Comparison of ENCODE assay signal across 8 cellular contexts in the genomic region with DNA sequence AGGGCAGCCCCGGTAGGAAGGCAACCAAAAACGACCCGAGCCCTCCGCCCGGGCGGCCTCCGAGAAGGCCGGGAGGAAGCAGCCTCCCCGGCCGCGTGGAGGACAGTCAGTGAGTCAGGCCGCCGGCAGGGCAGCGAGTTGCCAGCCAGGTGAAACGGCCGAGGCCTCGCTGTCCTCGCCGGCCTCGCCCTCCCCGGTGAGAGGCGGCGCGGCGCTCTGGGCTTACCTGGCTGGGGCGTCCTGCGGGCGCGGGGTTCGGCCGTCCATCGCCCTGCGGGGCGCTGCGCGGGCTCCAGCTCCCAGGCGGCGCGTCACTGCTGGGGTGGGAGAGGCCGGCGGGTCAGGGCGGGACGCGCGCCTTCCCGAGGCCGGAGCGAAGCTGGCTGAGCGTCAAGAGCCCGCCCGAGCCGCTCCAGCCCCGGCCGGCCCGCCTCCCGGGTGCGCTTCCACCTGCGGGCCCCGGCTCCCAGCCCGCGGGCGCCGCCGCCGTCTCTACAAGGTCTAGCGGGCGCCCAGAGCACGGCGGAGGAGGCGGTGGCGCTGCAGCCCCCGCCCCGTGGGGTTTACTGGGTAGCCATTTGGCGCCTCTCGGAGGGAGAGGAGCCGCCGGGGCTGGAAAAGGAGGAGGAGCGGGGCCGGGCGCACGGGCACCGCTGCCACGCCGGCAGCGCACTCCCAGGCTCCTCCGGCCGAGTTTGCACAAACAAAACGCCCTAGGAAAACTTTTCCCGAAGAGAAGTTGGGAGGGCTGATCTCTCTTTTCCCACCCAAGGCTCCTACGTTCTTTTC. TPM values are rescaled to one million over a fixed set of nuclear protein-coding genes. Genes with fewer than 3 reads are reported as not detected.
A peak's percentile ranks its signal among the peaks of the same experiment; 100 is the strongest.
DNase-seq lines count a peak whose midpoint lies in the region; ATAC-seq and TF ChIP-seq lines count a peak whose summit lies in the region.

No MANE protein-coding gene starts in this region.

- TF ChIP-seq RAD21 in SK-N-SH (IDR thresholded peaks at IDR 0.05; ENCODE audit: low read length): peak; percentile 37

- no peak for TF ChIP-seq CTCF in SK-N-SH (IDR thresholded peaks at IDR 0.05)
- no peak for TF ChIP-seq CTCF in colonic mucosa (IDR thresholded peaks at IDR 0.05)

- CTCF ChIA-PET in SK-N-SH (lab: Yijun Ruan, JAX): interaction anchor here (0.6 to 3.3 kb wide), 38 partner anchors 9 to 608 kb away, joined by 3 to 35 read pairs (median 5); no protein-coding TSS in a partner anchor

- H3K9me3 ChIP-seq in SK-N-SH (no peaks in the 10 kb centered on the region), colonic mucosa (no peaks in the 10 kb centered on the region)

- H3K36me3 ChIP-seq in SK-N-SH (replicated peaks in 1 of 2; ENCODE audit: control insufficient read depth in 1 of 2, insufficient read depth in 2 of 2, low read length in 1 of 2) (no peaks in the 10 kb centered on the region), colonic mucosa (no peaks in the 10 kb centered on the region)

- ATAC-seq in GM21786 (IDR thresholded peaks at IDR 0.05; ENCODE audit: unreplicated experiment): peak; percentile 36

- H3K27me3 ChIP-seq in SK-N-SH (ENCODE audit: insufficient read depth): no peaks in the 10 kb centered on the region
- no peaks in the 10 kb centered on the region for H3K27me3 ChIP-seq in colonic mucosa
- no peaks in the 10 kb centered on the region for H3K27me3 ChIP-seq in layer of hippocampus (ENCODE audit: control insufficient read depth, insufficient read depth, low read length)

- H2AFZ ChIP-seq in SK-N-SH (ENCODE audit: low read depth): peak overlapping the region; percentile 94

- peaks cover 10% of the 10 kb centered on the region for H3F3A ChIP-seq in SK-N-SH (replicated peaks; ENCODE audit: insufficient read depth)

- H3K4me2 ChIP-seq in SK-N-SH: peak overlapping the region; percentile 93

- H3K9ac ChIP-seq in SK-N-SH (peak overlapping the region; percentile 86), colonic mucosa (ENCODE audit: low read depth in 2 of 2, low read length in 2 of 2) (peak overlapping the region; percentile 81)

- intact Hi-C loops in colonic mucosa (cut with DNase I): loop anchor here (5.0 to 10.0 kb wide), 2 partner anchors 74 to 104 kb away; no protein-coding TSS in a partner anchor

- DNase-seq in NCI-H2081 (lab: John Stamatoyannopoulos, UW) (peak; percentile 80 to 87), NCI-H2081 treated with DMSO at 0.1 percent for 48 hours (lab: John Stamatoyannopoulos, UW) (no peak), SK-N-SH (peak; percentile 90), colonic mucosa (peak; percentile 74)
- DNase-seq in Jurkat, Clone E6-1 (ENCODE audit: low read depth, low spot score): peak; percentile 6
- DNase-seq in stimulated activated CD4-positive, alpha-beta T cell treated with anti-CD3 and anti-CD28 coated beads, Interleukin-2, amount 100 ng/mL, for 48 hours: peak; percentile 5 to 15

- no peaks in the 10 kb centered on the region for H3K9me2 ChIP-seq in SK-N-SH

- no peaks in the 10 kb centered on the region for H4K20me1 ChIP-seq in SK-N-SH (ENCODE audit: insufficient read depth)

- POLR2A ChIA-PET in SK-N-SH (lab: Yijun Ruan, JAX): interaction anchor here (1.0 kb wide), 1 partner anchor 14 kb away, joined by 3 read pairs; no protein-coding TSS in a partner anchor

- H3K4me3 ChIP-seq in Jurkat, Clone E6-1 (ENCODE audit: low read length): peak overlapping the region; percentile 54
- H3K4me3 ChIP-seq in SK-N-SH (ENCODE audit: low read depth in 2 of 2, low read length in 1 of 2) (peak overlapping the region; percentile 72 to 92), colonic mucosa (peak overlapping the region; percentile 57)

- no peaks in the 10 kb centered on the region; the same call in 1 of the 2 replicates for H3K79me2 ChIP-seq in SK-N-SH (ENCODE audit: insufficient read depth)

- H3K4me1 ChIP-seq in SK-N-SH (ENCODE audit: control insufficient read depth in 1 of 2, insufficient read depth in 2 of 2, low read depth in 1 of 2, low read length in 1 of 2): peaks cover 8 to 10% of the 10 kb centered on the region in 2 experiments; a peak in 3 of 4 replicates
- no peaks in the 10 kb centered on the region for H3K4me1 ChIP-seq in colonic mucosa

- WGBS in SK-N-SH (ENCODE audit: low lambda C conversion rate): 2% methylated on average over 11 of the region's 90 CpGs

- H3K27ac ChIP-seq in SK-N-SH (ENCODE audit: low read depth in 2 of 2, low read length in 1 of 2) (peak overlapping the region; percentile 81 to 85), colonic mucosa (peak overlapping the region; percentile 96), layer of hippocampus (ENCODE audit: low read depth, low read length) (peak overlapping the region; percentile 89)

- no peak for TF ChIP-seq EP300 in SK-N-SH (IDR thresholded peaks at IDR 0.05; ENCODE audit: borderline replicate concordance in 1 of 2, low read depth in 1 of 2, low read length in 1 of 2)

TF ChIP-seq in SK-N-SH, 30 proteins besides CTCF, POLR2A, EP300 and RAD21:
- TF ChIP-seq GATA2 (CRISPR knock-in tag; IDR thresholded peaks at IDR 0.05) (no peak), YY1 (IDR thresholded peaks at IDR 0.05; ENCODE audit: low read depth) (peak; percentile 56; the same call in 1 of the 2 replicates), SMC3 (IDR thresholded peaks at IDR 0.05; ENCODE audit: low read depth, low read length) (0 out of 2 replicates have a peak, but pooled peaks have one; percentile 1), TAF1 (IDR thresholded peaks at IDR 0.05; ENCODE audit: borderline replicate concordance, low read depth, low read length) (peak; percentile 42; the same call in 1 of the 2 replicates), SIN3A (IDR thresholded peaks at IDR 0.05; ENCODE audit: borderline replicate concordance, low read depth, low read length) (peak; percentile 50; the same call in 1 of the 2 replicates), REST (IDR thresholded peaks at IDR 0.05; ENCODE audit: low read depth, low read length) (no peak), POLR2AphosphoS5 (IDR thresholded peaks at IDR 0.05; ENCODE audit: low read depth, low read length) (peak; percentile 22; the same call in 1 of the 2 replicates), FOXM1 (IDR thresholded peaks at IDR 0.05; ENCODE audit: low read depth) (no peak), NRF1 (IDR thresholded peaks at IDR 0.05; ENCODE audit: low read depth, low read length) (no peak), MXI1 (IDR thresholded peaks at IDR 0.05; ENCODE audit: low read depth, low read length) (peak; percentile 51), TEAD4 (IDR thresholded peaks at IDR 0.05; ENCODE audit: borderline replicate concordance, insufficient read depth) (no peak), FOXJ3 (CRISPR knock-in tag; IDR thresholded peaks at IDR 0.05) (no peak), EZH2phosphoT487 (IDR thresholded peaks at IDR 0.05; ENCODE audit: borderline replicate concordance, low read depth) (no peak)
- TF ChIP-seq, protein P1, sequence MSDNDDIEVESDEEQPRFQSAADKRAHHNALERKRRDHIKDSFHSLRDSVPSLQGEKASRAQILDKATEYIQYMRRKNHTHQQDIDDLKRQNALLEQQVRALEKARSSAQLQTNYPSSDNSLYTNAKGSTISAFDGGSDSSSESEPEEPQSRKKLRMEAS (IDR thresholded peaks at IDR 0.05; ENCODE audit: low read depth): peak; percentile 10
- TF ChIP-seq, protein P2, sequence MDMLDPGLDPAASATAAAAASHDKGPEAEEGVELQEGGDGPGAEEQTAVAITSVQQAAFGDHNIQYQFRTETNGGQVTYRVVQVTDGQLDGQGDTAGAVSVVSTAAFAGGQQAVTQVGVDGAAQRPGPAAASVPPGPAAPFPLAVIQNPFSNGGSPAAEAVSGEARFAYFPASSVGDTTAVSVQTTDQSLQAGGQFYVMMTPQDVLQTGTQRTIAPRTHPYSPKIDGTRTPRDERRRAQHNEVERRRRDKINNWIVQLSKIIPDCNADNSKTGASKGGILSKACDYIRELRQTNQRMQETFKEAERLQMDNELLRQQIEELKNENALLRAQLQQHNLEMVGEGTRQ (IDR thresholded peaks at IDR 0.05; ENCODE audit: borderline replicate concordance, low read depth, low read length): no peak

RNA-seq across cellular contexts. Expression of gene COBLL1, which starts 0.5 kb away (rescaled TPM):
- polyA plus RNA-seq in Jurkat, Clone E6-1 (2012; ENCODE audit: insufficient read depth, insufficient read length): 1.1 TPM
- 3.1 and 4.9 TPM in 2 replicates for polyA plus RNA-seq in SK-N-SH (2012; rRNA removed)
- 3.3 and 3.7 TPM in 2 replicates for polyA plus RNA-seq in SK-N-SH (2012; cell fraction: cytosol; rRNA removed)
- polyA plus RNA-seq in SK-N-SH (2012; cell fraction: nucleus; rRNA removed): 3.6 and 5.7 TPM in 2 replicates
- 10 to 100 TPM; 20.7 to 23.9 TPM for total RNA-seq in colonic mucosa
